Comparison of ENCODE assay signal across 6 cellular contexts in genomic region chr15:79820820-79821219, GRCh38.
"Had no signal": no experiment of that assay in that cellular context is flagged by ENCODE, and none has a peak within 500 bp of the region (broad histone marks: within the 10 kb centered on the region; RNA-seq: fewer than 3 reads in every experiment).

No MANE protein-coding gene starts in this region.

- H3K36me3 ChIP-seq: HAP-1 had no signal

- H3K4me3 ChIP-seq: GM23248, HAP-1 had no signal

- H3K4me1 ChIP-seq: HAP-1 had no signal

- DNase-seq: GM23248, GOT3, H7, HFFc6, IMR-90 had no signal

- H2AFZ ChIP-seq: GM23248 had no signal

- H3K27ac ChIP-seq: GM23248 had no signal
